ENCODE assay signal across 11 cellular contexts in genomic region chrX:3166670-3167455, GRCh38.
"Had no signal": no experiment of that assay in that cellular context is flagged by ENCODE, and none has a peak within 500 bp of the region (broad histone marks: within the 10 kb centered on the region; RNA-seq: fewer than 3 reads in every experiment).

No MANE protein-coding gene starts in this region.

- ATAC-seq: right cardiac atrium; stimulated activated memory B cell treated with anti-CD40 and anti-IgM and Interleukin-4, amounts not matched to agents 10 μg/mL and 1 μg/mL and 100 μg/mL, for 72 hours had no signal

- H3K27ac ChIP-seq: ascending aorta, coronary artery, neutrophil, transverse colon had no signal

- H3K4me1 ChIP-seq: ascending aorta, transverse colon had no signal

- H3K9me3 ChIP-seq: ascending aorta, neutrophil, transverse colon had no signal

- H3K27me3 ChIP-seq: ascending aorta, neutrophil, transverse colon had no signal

- DNase-seq: activated CD4-positive, alpha-beta memory T cell treated with anti-CD3 and anti-CD28 coated beads, Interleukin-2, amount 10 ng/mL, durations not matched to agents 7 days and 5 days; activated CD8-positive, alpha-beta memory T cell treated with anti-CD3 and anti-CD28 coated beads, Interleukin-2, amount 50 U/mL, for 4 hours; activated naive CD4-positive, alpha-beta T cell; effector CD8-positive, alpha-beta T cell; right cardiac atrium; SW 1271; transverse colon had no signal

- H3K4me3 ChIP-seq: ascending aorta, coronary artery, transverse colon had no signal

- H3K36me3 ChIP-seq: ascending aorta, neutrophil, transverse colon had no signal
